1 cellular context compared by ENCODE assay signal in genomic region chr6:36245572-36246031, GRCh38.
TF ChIP-seq lines count a peak whose summit lies in the region.

No MANE protein-coding gene starts in this region.

TF ChIP-seq in H1, 55 proteins besides CTCF, POLR2A, EP300 and RAD21 (continued from another document):
- TF ChIP-seq MAX (IDR thresholded peaks at IDR 0.05) (0 out of 2 replicates have a peak, but pooled peaks have one; percentile 20), POLR2AphosphoS5 (IDR thresholded peaks at IDR 0.05; ENCODE audit: low read depth, low read length) (0 out of 2 replicates have a peak, but pooled peaks have one; percentile 33)
